In the genomic region with DNA sequence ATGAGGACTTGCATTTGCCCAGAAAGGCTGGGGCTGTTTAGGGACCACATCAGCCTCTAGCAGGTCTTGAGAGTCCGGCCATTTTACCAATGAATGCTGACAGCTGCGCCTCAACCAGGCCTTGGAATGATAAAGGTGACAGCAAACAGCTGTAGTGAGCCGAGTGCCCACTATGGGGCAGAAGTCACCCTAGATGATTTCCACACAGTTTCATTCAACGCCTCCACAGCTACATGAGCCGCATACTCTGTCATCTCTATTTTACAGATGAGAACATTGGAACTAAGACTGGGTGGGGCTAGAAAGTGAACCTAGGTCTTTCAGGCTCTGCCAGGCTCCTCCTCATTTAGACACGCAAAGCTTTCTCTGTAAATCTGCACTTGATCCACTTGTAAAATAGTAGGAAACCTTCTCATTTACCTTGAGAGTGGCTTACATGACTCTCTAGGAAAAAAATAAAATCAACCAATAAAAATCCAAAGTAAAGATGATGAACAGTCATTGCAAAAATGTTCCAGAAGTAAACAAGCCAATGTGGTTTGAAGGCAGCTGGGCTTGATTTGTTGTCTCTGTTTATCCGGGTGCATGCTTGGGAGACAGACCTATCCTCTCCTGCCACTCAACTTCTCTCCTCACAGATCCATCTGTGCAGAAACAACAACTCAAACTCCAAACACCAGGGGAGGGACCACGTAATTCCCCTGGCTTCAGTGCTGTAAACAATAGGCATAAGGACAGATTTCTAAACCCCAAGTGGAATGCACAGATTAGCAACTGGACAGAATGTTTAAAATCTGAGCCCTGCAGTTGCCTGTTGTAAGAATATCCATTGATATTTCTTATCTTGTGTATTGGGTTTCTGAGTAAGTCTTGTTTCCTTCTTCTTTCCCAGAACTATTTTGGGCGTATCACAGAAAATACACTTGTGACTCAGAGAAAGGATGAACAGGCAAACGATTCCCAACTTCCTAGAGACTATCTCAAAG, we compare ENCODE assay signal across 8 cellular contexts. TPM values are rescaled to one million over a fixed set of nuclear protein-coding genes. Genes with fewer than 3 reads are reported as not detected.
A peak's percentile ranks its signal among the peaks of the same experiment; 100 is the strongest.
DNase-seq lines count a peak whose midpoint lies in the region; ATAC-seq and TF ChIP-seq lines count a peak whose summit lies in the region.

No MANE protein-coding gene starts in this region.

- peak overlapping the region; percentile 73 for H3K27ac Mint-ChIP-seq in osteocyte (ENCODE audit: unreplicated experiment)

- peaks cover 17% of the 10 kb centered on the region for H3K27me3 Mint-ChIP-seq in activated T-cell treated with anti-CD3 and anti-CD28 coated beads, Interleukin-2, amount 50 U/mL, for 4 hours (ENCODE audit: low read depth)
- no peaks in the 10 kb centered on the region for H3K27me3 Mint-ChIP-seq in osteocyte (ENCODE audit: unreplicated experiment)

- no peaks in the 10 kb centered on the region for H3K27me3 ChIP-seq in foreskin keratinocyte

- peak overlapping the region; percentile 48 for H3K27ac ChIP-seq in foreskin keratinocyte

- peak; percentile 75 for ATAC-seq in HG02798 (IDR thresholded peaks at IDR 0.05; ENCODE audit: poor library complexity, unreplicated experiment)
- peak; percentile 79 to 90 for ATAC-seq in activated T-cell treated with anti-CD3 and anti-CD28 coated beads, Interleukin-2, amount 50 U/mL, for 4 hours
- peak; percentile 86 for ATAC-seq in foreskin keratinocyte
- ATAC-seq in GM19328 (IDR thresholded peaks at IDR 0.05; ENCODE audit: unreplicated experiment), result no peak
- ATAC-seq in GM18873 (IDR thresholded peaks at IDR 0.05; ENCODE audit: low FRiP score, unreplicated experiment), result no peak

- H3K4me1 ChIP-seq in foreskin keratinocyte, result peaks cover 21% of the 10 kb centered on the region

- no peaks in the 10 kb centered on the region for H3K4me1 Mint-ChIP-seq in activated T-cell treated with anti-CD3 and anti-CD28 coated beads, Interleukin-2, amount 50 U/mL, for 4 hours (ENCODE audit: low read depth)
- H3K4me1 Mint-ChIP-seq in osteocyte (ENCODE audit: unreplicated experiment), result peaks cover 18% of the 10 kb centered on the region

- H3K9me3 Mint-ChIP-seq in activated T-cell treated with anti-CD3 and anti-CD28 coated beads, Interleukin-2, amount 50 U/mL, for 4 hours, result peaks cover 4% of the 10 kb centered on the region
- no peaks in the 10 kb centered on the region for H3K9me3 Mint-ChIP-seq in osteocyte (ENCODE audit: unreplicated experiment)

- TF ChIP-seq CTCF in foreskin keratinocyte (conservative IDR thresholded peaks at IDR 0.05) (peak; percentile 77), osteocyte (IDR thresholded peaks at IDR 0.05) (peak; percentile 74)

- H3K4me3 Mint-ChIP-seq in activated T-cell treated with anti-CD3 and anti-CD28 coated beads, Interleukin-2, amount 50 U/mL, for 4 hours, result no peak overlapping the region
- no peak overlapping the region for H3K4me3 Mint-ChIP-seq in osteocyte (ENCODE audit: unreplicated experiment)

- DNase-seq in ELR (ENCODE audit: low read depth) (peak; percentile 81), NCI-H82 (lab: John Stamatoyannopoulos, UW) (peak; percentile 85), foreskin keratinocyte (peak in 1 of 2 donors; percentile 54), osteocyte (ENCODE audit: extremely low spot score, unreplicated experiment) (no peak)
- DNase-seq in activated T-cell treated with anti-CD3 and anti-CD28 coated beads, Interleukin-2, amount 50 U/mL, for 4 hours, result peak; percentile 10

- H3K36me3 Mint-ChIP-seq in activated T-cell treated with anti-CD3 and anti-CD28 coated beads, Interleukin-2, amount 50 U/mL, for 4 hours (ENCODE audit: insufficient read depth), result peaks cover 2% of the 10 kb centered on the region
- H3K36me3 Mint-ChIP-seq in osteocyte (ENCODE audit: unreplicated experiment), result peaks cover 34% of the 10 kb centered on the region

RNA-seq across cellular contexts. Expression of gene LDHAL6B, which starts 31.5 kb away (rescaled TPM):
- total RNA-seq in activated T-cell treated with anti-CD3 and anti-CD28 coated beads, Interleukin-2, amount 50 U/mL, for 4 hours, result not detected
- total RNA-seq in foreskin keratinocyte (not detected in 2 replicates), osteocyte (not detected in 2 replicates)
- polyA plus RNA-seq in foreskin keratinocyte, result not detected in 2 replicates

Comparison
In these comparisons a context has a peak if more than half of its experiments do, and no peak if none do; other contexts are left out.
1. ATAC-seq: peak in HG02798 (single experiment), activated T-cell treated with anti-CD3 and anti-CD28 coated beads, Interleukin-2, amount 50 U/mL, for 4 hours (2 of 2) and foreskin keratinocyte (single experiment); none in GM19328 (single experiment) and GM18873 (single experiment).